Comparison of ENCODE assay signal across 25 cellular contexts in the genomic region with DNA sequence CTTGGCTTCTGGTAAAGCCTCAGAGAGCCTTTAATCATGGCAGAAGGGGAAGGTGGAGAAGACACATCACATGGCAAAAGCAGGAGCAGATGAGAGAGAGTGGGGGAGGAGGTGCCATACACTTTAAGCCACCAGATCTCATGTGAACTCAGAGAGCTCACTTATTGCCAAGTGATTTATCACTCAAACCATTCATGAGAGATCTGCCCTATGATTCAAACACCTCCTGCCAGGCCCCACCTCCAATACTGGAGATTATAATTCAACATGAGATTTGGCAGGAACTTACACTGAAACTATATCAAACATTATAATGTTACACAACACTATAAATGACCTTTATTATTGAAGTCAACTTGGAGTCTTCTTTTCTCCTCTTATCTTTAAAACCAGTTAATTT. TPM values are rescaled to one million over a fixed set of nuclear protein-coding genes. Genes with fewer than 3 reads are reported as not detected.
DNase-seq lines count a peak whose midpoint lies in the region; ATAC-seq and TF ChIP-seq lines count a peak whose summit lies in the region.
"Had no signal": no experiment of that assay in that cellular context is flagged by ENCODE, and none has a peak within 500 bp of the region (broad histone marks: within the 10 kb centered on the region; RNA-seq: fewer than 3 reads in every experiment).

No MANE protein-coding gene starts in this region.

- CTCF ChIA-PET in MCF 10A (lab: Yijun Ruan, JAX) = interaction anchor here (0.9 kb wide), 1 partner anchor 13 kb away, joined by 3 read pairs; no protein-coding TSS in a partner anchor
- CTCF ChIA-PET in mammary epithelial cell (lab: Charles Lee; ENCODE audit: low non-redundant PET) = no interaction called here

- no peaks in the 10 kb centered on the region for H3K4me1 Mint-ChIP-seq in MCF 10A (ENCODE audit: insufficient read depth, unreplicated experiment)
- H3K4me1 Mint-ChIP-seq: CD14-positive monocyte; CD4-positive, alpha-beta memory T cell; CD4-positive, CD25-positive, alpha-beta regulatory T cell; CD8-positive, alpha-beta memory T cell had no signal

- DNase-seq in MCF 10A (ENCODE audit: unreplicated experiment) (peak; percentile 7), mammary epithelial cell (no peak), left colon (no peak), left lobe of liver (ENCODE audit: low spot score) (no peak)
- DNase-seq in stimulated activated CD4-positive, alpha-beta T cell treated with anti-CD3 and anti-CD28 coated beads, Interleukin-12 subunit alpha, Interleukin-12 subunit beta, amount 100 ng/mL, for 4 hours = no peak
- no peak for DNase-seq in NK-92 treated with Interleukin-12 subunit alpha and Interleukin-12 subunit beta, amount 100 ng/mL, for 24 hours (lab: John Stamatoyannopoulos, UW)
- DNase-seq: 8988T; ACHN; BE2C; C1 segment of cervical spinal cord; CD4-positive, alpha-beta memory T cell; CD4-positive, CD25-positive, alpha-beta regulatory T cell; CD8-positive, alpha-beta memory T cell; COR-L47; DMS 273 treated with DMSO at 0.1 percent for 48 hours; DMS153; DMS53; DMS79; DND-41; EL; GDM1 had no signal

- no peaks in the 10 kb centered on the region for H3K36me3 ChIP-seq in mammary epithelial cell (ENCODE audit: insufficient read depth, low read length)
- H3K36me3 ChIP-seq: BE2C, BLaER1 had no signal

- BruUV-seq in MCF 10A (replicated peaks; lab: Mats Ljungman, UMichigan) = no TSS peak
- BruUV-seq in mammary epithelial cell (replicated peaks; lab: Mats Ljungman, UMichigan) = no TSS peak

- no peaks in the 10 kb centered on the region for H3K36me3 Mint-ChIP-seq in MCF 10A (ENCODE audit: insufficient read depth, unreplicated experiment)
- H3K36me3 Mint-ChIP-seq: CD14-positive monocyte; CD4-positive, alpha-beta memory T cell; CD4-positive, CD25-positive, alpha-beta regulatory T cell; CD8-positive, alpha-beta memory T cell had no signal

- TF ChIP-seq CTCF in MCF 10A (IDR thresholded peaks at IDR 0.05; ENCODE audit: unreplicated experiment) (no peak), mammary epithelial cell (conservative IDR thresholded peaks at IDR 0.05 in 1 of 2, IDR thresholded peaks at IDR 0.05 in 1 of 2; ENCODE audit: extremely low read depth in 1 of 2, insufficient read depth in 1 of 2, low read depth in 1 of 2, low read length in 2 of 2) (no peak)

- no peak overlapping the region for H3K9ac ChIP-seq in mammary epithelial cell (ENCODE audit: insufficient read depth, low read length)
- H3K9ac ChIP-seq: BLaER1 had no signal

- H2AFZ ChIP-seq in mammary epithelial cell (ENCODE audit: low read depth, low read length) = no peak overlapping the region

- H3K4me3 Mint-ChIP-seq in MCF 10A (ENCODE audit: unreplicated experiment) = no peak overlapping the region
- H3K4me3 Mint-ChIP-seq: CD14-positive monocyte; CD4-positive, alpha-beta memory T cell; CD4-positive, CD25-positive, alpha-beta regulatory T cell; CD8-positive, alpha-beta memory T cell had no signal

- no peaks in the 10 kb centered on the region for H3K27me3 ChIP-seq in mammary epithelial cell (ENCODE audit: insufficient read depth, low read length)
- H3K27me3 ChIP-seq: BE2C, BLaER1 had no signal

- peaks cover 5% of the 10 kb centered on the region for H3K9me3 Mint-ChIP-seq in MCF 10A (ENCODE audit: unreplicated experiment)

- POLR2A ChIA-PET in MCF 10A (lab: Yijun Ruan, JAX) = no interaction called here

- no peak overlapping the region for H3K4me3 ChIP-seq in mammary epithelial cell (replicated peaks in 1 of 3; ENCODE audit: insufficient read depth in 1 of 3, low read depth in 2 of 3, low read length in 3 of 3)
- H3K4me3 ChIP-seq: BLaER1, GM12878 had no signal

- in situ Hi-C loops in mammary epithelial cell (cut with MboI; ENCODE audit: low sequenced_read_pairs in 2 of 2) = no loop called here

- H3K27me3 Mint-ChIP-seq in MCF 10A (ENCODE audit: insufficient read depth, unreplicated experiment) = no peaks in the 10 kb centered on the region
- H3K27me3 Mint-ChIP-seq: CD4-positive, alpha-beta memory T cell; CD4-positive, CD25-positive, alpha-beta regulatory T cell; CD8-positive, alpha-beta memory T cell had no signal

- no peak overlapping the region for H3K27ac Mint-ChIP-seq in MCF 10A (ENCODE audit: low read depth, unreplicated experiment)
- H3K27ac Mint-ChIP-seq: CD14-positive monocyte; CD4-positive, alpha-beta memory T cell; CD4-positive, CD25-positive, alpha-beta regulatory T cell had no signal

- H3K27ac ChIP-seq in mammary epithelial cell (ENCODE audit: insufficient read depth, low read depth, low read length) = no peak overlapping the region
- H3K27ac ChIP-seq: BLaER1 had no signal

- no peaks in the 10 kb centered on the region for H4K20me1 ChIP-seq in mammary epithelial cell (ENCODE audit: insufficient read depth, low read length)
- H4K20me1 ChIP-seq: BLaER1 had no signal

- ATAC-seq in left colon = peak; percentile 52
- ATAC-seq in left lobe of liver = peak; percentile 39
- ATAC-seq: GM12878 had no signal

- dilution Hi-C loops in mammary epithelial cell (cut with HindIII; ENCODE audit: low sequenced_read_pairs) = no loop called here

- H3K9me3 ChIP-seq in mammary epithelial cell (replicated peaks; ENCODE audit: insufficient read depth, low read length) = no peaks in the 10 kb centered on the region
- H3K9me3 ChIP-seq: BE2C, BLaER1 had no signal

- intact Hi-C loops in MCF 10A (cut with micrococcal nuclease) = no loop called here
- intact Hi-C loops in mammary epithelial cell (cut with micrococcal nuclease) = no loop called here
- intact Hi-C loops in left colon (cut with DNase I, micrococcal nuclease) = no loop called here

- H3K79me2 ChIP-seq in mammary epithelial cell (ENCODE audit: insufficient read depth, low read length) = no peaks in the 10 kb centered on the region

- no peaks in the 10 kb centered on the region for H3K4me1 ChIP-seq in mammary epithelial cell (ENCODE audit: insufficient read depth, low read length)
- H3K4me1 ChIP-seq: BE2C, BLaER1 had no signal

- no peak overlapping the region for H3K4me2 ChIP-seq in mammary epithelial cell (ENCODE audit: insufficient read depth, low read depth, low read length)
- H3K4me2 ChIP-seq: BLaER1 had no signal

RNA-seq across cellular contexts. Expression of a gene that starts 47.9 kb away (rescaled TPM):
- total RNA-seq in MCF 10A (2022) (0.23 and 0.25 TPM in 2 replicates), mammary epithelial cell (1 to 10 TPM in 1 of 2 donors, under 1 TPM in 1; 0.67 to 2.1 TPM), left colon (1 to 10 TPM in 1 of 2 donors, under 1 TPM in 1; 0.31 to 1.0 TPM), left lobe of liver (not detected)
- polyA plus RNA-seq in mammary epithelial cell = 1.5 TPM
- polyA minus RNA-seq in mammary epithelial cell = 1.4 TPM
- total RNA-seq: CD4-positive, alpha-beta memory T cell; Daoy had no signal
- polyA plus RNA-seq: CD8-positive, alpha-beta memory T cell had no signal
